Comparison of ENCODE assay signal across 9 cellular contexts in genomic region chr4:67393699-67394281, GRCh38.
DNase-seq lines count a peak whose midpoint lies in the region; ATAC-seq and TF ChIP-seq lines count a peak whose summit lies in the region.
"Had no signal": no experiment of that assay in that cellular context is flagged by ENCODE, and none has a peak within 500 bp of the region (broad histone marks: within the 10 kb centered on the region; RNA-seq: fewer than 3 reads in every experiment).

No MANE protein-coding gene starts in this region.

- no peaks in the 10 kb centered on the region for H3K9me3 Mint-ChIP-seq in activated T-helper 17 cell treated with anti-CD3 and anti-CD28 coated beads, Interleukin-2, amount 50 U/mL, for 72 hours
- H3K9me3 Mint-ChIP-seq: activated naive CD4-positive, alpha-beta T cell treated with anti-CD3 and anti-CD28 coated beads, Interleukin-2, amount 50 U/mL, for 24 hours had no signal

- no peak overlapping the region for H3K27ac Mint-ChIP-seq in activated T-helper 17 cell treated with anti-CD3 and anti-CD28 coated beads, Interleukin-2, amount 50 U/mL, for 72 hours
- H3K27ac Mint-ChIP-seq: activated naive CD4-positive, alpha-beta T cell treated with anti-CD3 and anti-CD28 coated beads, Interleukin-2, amount 50 U/mL, for 24 hours had no signal

- H3K27ac ChIP-seq in RWPE1, result no peak overlapping the region

- H3K4me3 Mint-ChIP-seq in activated T-helper 17 cell treated with anti-CD3 and anti-CD28 coated beads, Interleukin-2, amount 50 U/mL, for 72 hours, result no peak overlapping the region
- H3K4me3 Mint-ChIP-seq: activated naive CD4-positive, alpha-beta T cell treated with anti-CD3 and anti-CD28 coated beads, Interleukin-2, amount 50 U/mL, for 24 hours had no signal

- peak; percentile 52 for ATAC-seq in HG03378 (IDR thresholded peaks at IDR 0.05; ENCODE audit: unreplicated experiment)
- ATAC-seq in activated T-helper 17 cell treated with anti-CD3 and anti-CD28 coated beads, Interleukin-2, amount 50 U/mL, for 72 hours (replicated peaks), result no peak
- no peak for ATAC-seq in HG03095 (IDR thresholded peaks at IDR 0.05; ENCODE audit: unreplicated experiment)

- POLR2A ChIA-PET in RWPE1 (lab: Yijun Ruan, JAX; ENCODE audit: low non-redundant PET), result no interaction called here

- no peaks in the 10 kb centered on the region for H3K36me3 Mint-ChIP-seq in activated T-helper 17 cell treated with anti-CD3 and anti-CD28 coated beads, Interleukin-2, amount 50 U/mL, for 72 hours (ENCODE audit: low read depth)
- H3K36me3 Mint-ChIP-seq: activated naive CD4-positive, alpha-beta T cell treated with anti-CD3 and anti-CD28 coated beads, Interleukin-2, amount 50 U/mL, for 24 hours had no signal

- no peak overlapping the region for H3K4me3 ChIP-seq in fibroblast of mammary gland (ENCODE audit: control insufficient read depth, low read depth, low read length)
- H3K4me3 ChIP-seq in retinal pigment epithelial cell (ENCODE audit: low read length), result no peak overlapping the region

- CTCF ChIA-PET in RWPE1 (lab: Yijun Ruan, JAX), result interaction anchor here (0.6 to 1.2 kb wide), 6 partner anchors 25 to 481 kb away, joined by 3 to 4 read pairs (median 3); no protein-coding TSS in a partner anchor

- DNase-seq in NCI-H82 (lab: John Stamatoyannopoulos, UW) (peak; percentile 74), NCI-H82 treated with DMSO at 0.1 percent for 48 hours (lab: John Stamatoyannopoulos, UW; ENCODE audit: unreplicated experiment) (no peak), RWPE1 (ENCODE audit: low spot score) (no peak), fibroblast of mammary gland (ENCODE audit: low read depth) (peak; percentile 56), retinal pigment epithelial cell (ENCODE audit: low read depth) (no peak)

- peak; percentile 73 for TF ChIP-seq CTCF in RWPE1 (conservative IDR thresholded peaks at IDR 0.05; ENCODE audit: low read depth)
- TF ChIP-seq CTCF in fibroblast of mammary gland (conservative IDR thresholded peaks at IDR 0.05; ENCODE audit: control insufficient read depth, insufficient read depth, low read depth, low read length), result peak; percentile 58
- peak; percentile 50 for TF ChIP-seq CTCF in retinal pigment epithelial cell (conservative IDR thresholded peaks at IDR 0.05; ENCODE audit: low read depth, low read length)

- H3K4me1 Mint-ChIP-seq in activated T-helper 17 cell treated with anti-CD3 and anti-CD28 coated beads, Interleukin-2, amount 50 U/mL, for 72 hours, result no peaks in the 10 kb centered on the region
- H3K4me1 Mint-ChIP-seq: activated naive CD4-positive, alpha-beta T cell treated with anti-CD3 and anti-CD28 coated beads, Interleukin-2, amount 50 U/mL, for 24 hours had no signal

- peaks cover 12% of the 10 kb centered on the region for H3K27me3 Mint-ChIP-seq in activated T-helper 17 cell treated with anti-CD3 and anti-CD28 coated beads, Interleukin-2, amount 50 U/mL, for 72 hours

Comparison
In these comparisons a context has a peak if more than half of its experiments do, and no peak if none do; other contexts are left out.
1. DNase-seq: peak in NCI-H82 (single experiment) and fibroblast of mammary gland (single experiment); none in NCI-H82 treated with DMSO at 0.1 percent for 48 hours (single experiment), RWPE1 (single experiment) and retinal pigment epithelial cell (single experiment).
2. Peak in every context shown above with its lines, with median percentiles within 50 percentile points of each other: CTCF ChIP-seq.